ENCODE assay signal across 17 cellular contexts in genomic region chr10:122089343-122090015, GRCh38.
DNase-seq lines count a peak whose midpoint lies in the region; ATAC-seq and TF ChIP-seq lines count a peak whose summit lies in the region.
"Had no signal": no experiment of that assay in that cellular context is flagged by ENCODE, and none has a peak within 500 bp of the region (broad histone marks: within the 10 kb centered on the region; RNA-seq: fewer than 3 reads in every experiment).

No MANE protein-coding gene starts in this region.

- CTCF ChIA-PET in RWPE1 (lab: Yijun Ruan, JAX) = interaction anchor here (0.7 to 1.9 kb wide), 3 partner anchors 38 to 325 kb away, joined by 3 to 6 read pairs (median 4); partner anchors contain the start of gene NSMCE4A

- H3K9me3 ChIP-seq in suprapubic skin (no peaks in the 10 kb centered on the region), hepatocyte (ENCODE audit: low read depth) (no peaks in the 10 kb centered on the region)

- DNase-seq in LNCaP clone FGC (ENCODE audit: low read depth) (no peak), RWPE1 (ENCODE audit: low spot score) (peak; percentile 94), foreskin keratinocyte (peak; percentile 92 to 97), suprapubic skin (ENCODE audit: low spot score in 2 of 2) (peak; percentile 28 to 50), hepatocyte (ENCODE audit: low spot score) (no peak)
- DNase-seq in effector memory CD8-positive, alpha-beta T cell = no peak
- no peak for DNase-seq in NK-92 treated with Interleukin-12 subunit alpha and Interleukin-12 subunit beta, amount 100 ng/mL, for 24 hours (lab: John Stamatoyannopoulos, UW)
- DNase-seq: activated CD4-positive, CD25-positive, alpha-beta regulatory T cell treated with anti-CD3 and anti-CD28 coated beads, Interleukin-2, amount 50 U/mL, for 72 hours; activated effector memory CD4-positive, alpha-beta T cell treated with Interleukin-2 at 50 U/mL for 16 hours; GDM1; left cardiac atrium; midbrain; NCI-H1092 treated with DMSO at 0.1 percent for 48 hours; NCI-H774; right cardiac atrium; T-helper 17 cell had no signal

- H3K79me2 ChIP-seq in hepatocyte = no peaks in the 10 kb centered on the region

- H3K27me3 ChIP-seq in foreskin keratinocyte (no peaks in the 10 kb centered on the region), suprapubic skin (no peaks in the 10 kb centered on the region), hepatocyte (no peaks in the 10 kb centered on the region)
- H3K27me3 ChIP-seq: cardiac muscle cell had no signal

- H3K4me1 Mint-ChIP-seq in effector memory CD8-positive, alpha-beta T cell (ENCODE audit: low read depth in 2 of 2) = no peaks in the 10 kb centered on the region
- H3K4me1 Mint-ChIP-seq: T-helper 17 cell had no signal

- ATAC-seq in foreskin keratinocyte = peak; percentile 80
- no peak for ATAC-seq in effector memory CD8-positive, alpha-beta T cell (replicated peaks)
- ATAC-seq: left cardiac atrium, right cardiac atrium, T-helper 17 cell had no signal

- H3K9me2 ChIP-seq in hepatocyte (replicated peaks; ENCODE audit: insufficient read depth) = no peaks in the 10 kb centered on the region

- POLR2A ChIA-PET in RWPE1 (lab: Yijun Ruan, JAX; ENCODE audit: low non-redundant PET) = interaction anchor here (0.5 kb wide), 1 partner anchor 44 kb away, joined by 4 read pairs; no protein-coding TSS in a partner anchor

- TF ChIP-seq EP300 in suprapubic skin (IDR thresholded peaks at IDR 0.05) = no peak

- peak overlapping the region; percentile 89 for H3K27ac ChIP-seq in RWPE1
- H3K27ac ChIP-seq in foreskin keratinocyte = peak overlapping the region; percentile 47
- peak overlapping the region; percentile 52 for H3K27ac ChIP-seq in suprapubic skin
- no peak overlapping the region for H3K27ac ChIP-seq in hepatocyte
- H3K27ac ChIP-seq: cardiac muscle cell had no signal

- no peak overlapping the region for H2AFZ ChIP-seq in hepatocyte

- WGBS in suprapubic skin = 65% methylated on average over 9 of the region's 9 CpGs
- 86% methylated on average over 9 of the region's 9 CpGs for WGBS in hepatocyte (ENCODE audit: low lambda C conversion rate, missing lambda C conversion rate)

- H3K4me3 ChIP-seq in LNCaP clone FGC (ENCODE audit: low read depth, low read length) = no peak overlapping the region
- H3K4me3 ChIP-seq in suprapubic skin = peak overlapping the region; percentile 32
- H3K4me3 ChIP-seq in hepatocyte = no peak overlapping the region
- H3K4me3 ChIP-seq: cardiac muscle cell had no signal

- no peaks in the 10 kb centered on the region for H4K20me1 ChIP-seq in hepatocyte (ENCODE audit: insufficient read depth, poor library complexity, severe bottlenecking)

- TF ChIP-seq CTCF in LNCaP clone FGC (IDR thresholded peaks at IDR 0.05; ENCODE audit: control insufficient read depth, extremely low read depth, insufficient read depth) (peak; percentile 12; the same call in 1 of the 2 replicates), RWPE1 (conservative IDR thresholded peaks at IDR 0.05; ENCODE audit: low read depth) (no peak; the same call in 1 of the 2 replicates), foreskin keratinocyte (conservative IDR thresholded peaks at IDR 0.05) (peak; percentile 40), suprapubic skin (IDR thresholded peaks at IDR 0.05) (no peak), hepatocyte (IDR thresholded peaks at IDR 0.05; ENCODE audit: poor library complexity) (no peak)

- no peak overlapping the region for H3K4me2 ChIP-seq in hepatocyte

- H3K4me3 Mint-ChIP-seq in effector memory CD8-positive, alpha-beta T cell = no peak overlapping the region
- H3K4me3 Mint-ChIP-seq: T-helper 17 cell had no signal

- H3K27me3 Mint-ChIP-seq in effector memory CD8-positive, alpha-beta T cell = peaks cover 0 to under 1% of the 10 kb centered on the region in 2 donors

- no peak for TF ChIP-seq POLR2A in suprapubic skin (IDR thresholded peaks at IDR 0.05)

- H3K27ac Mint-ChIP-seq in effector memory CD8-positive, alpha-beta T cell = no peak overlapping the region
- H3K27ac Mint-ChIP-seq: T-helper 17 cell had no signal

- H3K36me3 Mint-ChIP-seq in effector memory CD8-positive, alpha-beta T cell (ENCODE audit: insufficient read depth) = peaks cover 3% of the 10 kb centered on the region

- no peaks in the 10 kb centered on the region for H3K36me3 ChIP-seq in suprapubic skin
- no peaks in the 10 kb centered on the region for H3K36me3 ChIP-seq in hepatocyte (replicated peaks; ENCODE audit: insufficient read depth, low read depth)
- H3K36me3 ChIP-seq: cardiac muscle cell had no signal

- H3K9me3 Mint-ChIP-seq in effector memory CD8-positive, alpha-beta T cell = no peaks in the 10 kb centered on the region

- H3K4me1 ChIP-seq in foreskin keratinocyte = peaks cover 24% of the 10 kb centered on the region
- peaks cover 34% of the 10 kb centered on the region for H3K4me1 ChIP-seq in suprapubic skin
- no peaks in the 10 kb centered on the region for H3K4me1 ChIP-seq in hepatocyte (ENCODE audit: insufficient read depth)

Comparison
In these comparisons a context has a peak if more than half of its experiments do, and no peak if none do; other contexts are left out.
1. DNase-seq: peak in RWPE1 (single experiment), foreskin keratinocyte (2 of 2) and suprapubic skin (2 of 2); none in LNCaP clone FGC (single experiment), hepatocyte (single experiment), effector memory CD8-positive, alpha-beta T cell (0 of 3) and NK-92 treated with Interleukin-12 subunit alpha and Interleukin-12 subunit beta, amount 100 ng/mL, for 24 hours (single experiment).
2. CTCF ChIP-seq: peak in LNCaP clone FGC (single experiment) and foreskin keratinocyte (single experiment); none in RWPE1 (single experiment), suprapubic skin (0 of 2) and hepatocyte (single experiment).